21 cellular contexts compared by ENCODE assay signal in the genomic region with DNA sequence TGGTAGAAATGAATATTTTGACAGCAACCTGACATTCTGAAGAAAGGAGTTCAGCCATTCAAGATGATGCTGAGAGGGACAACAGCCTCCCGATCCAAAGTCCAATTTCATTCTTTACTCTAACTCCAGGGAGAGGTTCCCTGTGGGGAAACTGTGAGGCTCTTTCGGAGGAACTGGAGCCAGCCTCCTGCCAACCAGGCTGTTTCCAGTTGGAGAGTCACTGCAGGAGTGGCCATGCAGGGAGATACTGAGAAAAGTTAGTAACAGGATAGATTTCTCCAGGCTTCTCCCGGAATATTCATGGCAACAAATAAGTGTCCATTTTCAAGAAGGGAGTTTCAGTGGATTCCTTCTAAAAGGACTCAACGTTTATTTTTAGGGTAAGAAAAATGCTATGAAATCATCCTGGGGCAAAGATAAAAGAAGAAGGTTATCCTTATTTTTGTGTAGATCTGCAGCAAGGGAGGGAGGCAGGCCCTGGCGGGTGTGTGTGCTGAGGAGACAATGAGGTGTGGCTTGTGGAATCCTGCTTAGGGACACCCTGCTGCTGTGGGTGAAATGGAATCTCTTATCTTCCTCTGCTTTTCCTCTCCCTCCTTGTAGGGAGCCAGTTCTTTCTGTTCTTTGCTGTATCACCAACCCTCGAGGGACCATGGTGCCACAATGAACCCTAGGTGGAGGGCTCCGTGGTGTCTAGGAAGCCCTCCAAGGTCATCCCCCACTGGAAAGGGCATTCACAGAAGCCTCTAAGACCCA. TPM values are rescaled to one million over a fixed set of nuclear protein-coding genes. Genes with fewer than 3 reads are reported as not detected.
"Had no signal": no experiment of that assay in that cellular context is flagged by ENCODE, and none has a peak within 500 bp of the region (broad histone marks: within the 10 kb centered on the region; RNA-seq: fewer than 3 reads in every experiment).

No MANE protein-coding gene starts in this region.

- H3K4me1 ChIP-seq: gastroesophageal sphincter, heart right ventricle, left ventricle myocardium inferior, right atrium auricular region, tibial nerve had no signal

- H3K9me3 ChIP-seq: gastroesophageal sphincter, heart right ventricle, left ventricle myocardium inferior, right atrium auricular region, tibial nerve had no signal

- ATAC-seq: gastroesophageal sphincter, heart right ventricle, natural killer cell, T-cell had no signal

- H3K27ac Mint-ChIP-seq: activated naive CD4-positive, alpha-beta T cell treated with anti-CD3 and anti-CD28 coated beads for 36 hours; activated T-helper 2 cell treated with anti-CD3 and anti-CD28 coated beads, Interferon-gamma antibody, Interleukin-2, Interleukin-4, amounts not matched to agents 10 μg/mL and 5 μg/mL and 100 μg/mL, durations not matched to agents 14 hours and 24 hours and 36 hours; natural killer cell; progenitor cell of endocrine pancreas; T-cell had no signal

- H3K36me3 ChIP-seq: gastroesophageal sphincter, heart right ventricle, left ventricle myocardium inferior, right atrium auricular region, tibial nerve had no signal

- FAIRE-seq: astrocyte, bronchial epithelial cell, colon, endometrium, kidney had no signal

- H3K4me1 Mint-ChIP-seq: natural killer cell, T-cell had no signal

- H3K36me3 Mint-ChIP-seq: natural killer cell, T-cell had no signal

- H3K27me3 ChIP-seq: right atrium auricular region, tibial nerve had no signal

- H3K27ac ChIP-seq: gastroesophageal sphincter, heart right ventricle, left ventricle myocardium inferior, right atrium auricular region, tibial nerve had no signal

- DNase-seq: activated CD4-positive, alpha-beta T cell treated with anti-CD3 and anti-CD28 coated beads, Interleukin-2, amount 50 U/mL, for 4 hours; activated CD4-positive, CD25-positive, alpha-beta regulatory T cell treated with anti-CD3 and anti-CD28 coated beads, Interleukin-2, amount 50 U/mL, for 72 hours; activated naive CD4-positive, alpha-beta T cell treated with anti-CD3 and anti-CD28 coated beads for 36 hours; heart right ventricle; kidney; left ventricle myocardium inferior; natural killer cell; occipital lobe; stimulated activated CD4-positive, alpha-beta T cell treated with anti-CD3 and anti-CD28 coated beads, Interleukin-2, amount 100 ng/mL, for 48 hours; stimulated activated naive CD4-positive, alpha-beta T cell; T-cell; T1000 had no signal

- H3K9me3 Mint-ChIP-seq: activated naive CD4-positive, alpha-beta T cell treated with anti-CD3 and anti-CD28 coated beads for 36 hours; activated T-helper 2 cell treated with anti-CD3 and anti-CD28 coated beads, Interferon-gamma antibody, Interleukin-2, Interleukin-4, amounts not matched to agents 10 μg/mL and 5 μg/mL and 100 μg/mL, durations not matched to agents 14 hours and 24 hours and 36 hours; natural killer cell; T-cell had no signal

- H3K4me3 Mint-ChIP-seq: activated naive CD4-positive, alpha-beta T cell treated with anti-CD3 and anti-CD28 coated beads for 36 hours; natural killer cell; T-cell had no signal

- H3K4me3 ChIP-seq: gastroesophageal sphincter, heart right ventricle, left ventricle myocardium inferior, right atrium auricular region, tibial nerve had no signal

RNA-seq across cellular contexts. Expression of gene KLHL14, which starts 18.1 kb away (rescaled TPM):
- total RNA-seq: activated naive CD4-positive, alpha-beta T cell treated with anti-CD3 and anti-CD28 coated beads for 36 hours; activated T-helper 2 cell treated with anti-CD3 and anti-CD28 coated beads, Interferon-gamma antibody, Interleukin-2, Interleukin-4, amounts not matched to agents 10 μg/mL and 5 μg/mL and 100 μg/mL, durations not matched to agents 14 hours and 24 hours and 36 hours; bronchial epithelial cell; left ventricle myocardium inferior; right atrium auricular region had no signal
